ENCODE assay signal across 28 cellular contexts in the genomic region with DNA sequence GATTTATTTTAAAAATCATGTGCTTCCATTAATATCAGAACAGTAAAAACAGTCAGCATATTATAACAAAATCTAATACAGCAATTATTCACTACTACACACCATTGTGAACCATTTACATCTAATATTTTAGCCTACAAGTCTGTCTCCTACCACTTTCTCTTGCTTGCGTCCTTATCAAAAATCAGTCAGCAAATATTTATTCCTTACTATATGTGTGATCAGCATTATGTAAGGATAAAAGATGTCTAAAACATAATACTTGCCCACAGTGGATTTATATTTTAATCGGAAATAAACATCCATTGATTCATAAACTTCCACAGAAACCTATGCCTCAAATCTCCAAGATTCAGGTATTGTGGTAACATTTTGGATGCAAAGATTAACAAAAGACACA.
"Had no signal": no experiment of that assay in that cellular context is flagged by ENCODE, and none has a peak within 500 bp of the region (broad histone marks: within the 10 kb centered on the region; RNA-seq: fewer than 3 reads in every experiment).

No MANE protein-coding gene starts in this region.

- H3K9ac ChIP-seq: neural progenitor cell, parathyroid adenoma had no signal

- H3K27me3 ChIP-seq: neural progenitor cell, neutrophil, ovary, pancreas, right atrium auricular region had no signal

- ATAC-seq: naive thymus-derived CD4-positive, alpha-beta T cell; naive thymus-derived CD8-positive, alpha-beta T cell; natural killer cell; natural killer cell treated with Interleukin-12 subunit alpha and Interleukin-12 subunit beta and Interleukin-15 and Interleukin-18, amount 100 ng/mL, for 72 hours; pancreas; psoas muscle; right cardiac atrium; sciatic nerve had no signal

- H3K27ac ChIP-seq: neural progenitor cell, neutrophil, ovary, pancreas, parathyroid adenoma, prostate gland, psoas muscle, right atrium auricular region, sigmoid colon, skin epidermis, spleen had no signal

- H3K4me2 ChIP-seq: neural progenitor cell, smooth muscle cell had no signal

- H3K36me3 ChIP-seq: neural progenitor cell, neutrophil, ovary, pancreas, prostate gland, right atrium auricular region, sigmoid colon, spleen had no signal

- H3K4me1 ChIP-seq: pancreas, prostate gland, psoas muscle, right atrium auricular region, spleen had no signal

- FAIRE-seq: pancreas, small intestine had no signal

- H3K9me3 ChIP-seq: neutrophil, ovary, pancreas, prostate gland, psoas muscle, right atrium auricular region, sigmoid colon, spleen had no signal

- DNase-seq: naive thymus-derived CD4-positive, alpha-beta T cell; naive thymus-derived CD8-positive, alpha-beta T cell; natural killer cell; nephron progenitor cell; nucleus accumbens; occipital lobe; ovary; pancreas; posterior cingulate gyrus; psoas muscle; retina; right cardiac atrium; sigmoid colon; small intestine; spleen; stimulated activated CD4-positive, alpha-beta T cell treated with anti-CD3 and anti-CD28 coated beads, Interleukin-12 subunit alpha, Interleukin-12 subunit beta, amount 100 ng/mL, for 4 hours; stimulated activated CD4-positive, alpha-beta T cell treated with anti-CD3 and anti-CD28 coated beads, Interleukin-15, amount 100 ng/mL, for 24 hours; stimulated activated CD4-positive, alpha-beta T cell treated with anti-CD3 and anti-CD28 coated beads, Interleukin-1b, Interleukin-23, amount 100 ng/mL, for 48 hours; stimulated activated CD4-positive, alpha-beta T cell treated with anti-CD3 and anti-CD28 coated beads, Interleukin-2, amount 100 ng/mL, for 24 hours had no signal

- H2AFZ ChIP-seq: neural progenitor cell had no signal

- H3K4me3 ChIP-seq: neural progenitor cell, ovary, pancreas, prostate gland, psoas muscle, right atrium auricular region, sigmoid colon, skin epidermis, smooth muscle cell, spleen had no signal
